Comparison of ENCODE assay signal across 9 cellular contexts in genomic region chr6:170529839-170530520, GRCh38. TPM values are rescaled to one million over a fixed set of nuclear protein-coding genes. Genes with fewer than 3 reads are reported as not detected.
DNase-seq lines count a peak whose midpoint lies in the region; ATAC-seq, FAIRE-seq and TF ChIP-seq lines count a peak whose summit lies in the region.
"Had no signal": no experiment of that assay in that cellular context is flagged by ENCODE, and none has a peak within 500 bp of the region (broad histone marks: within the 10 kb centered on the region; RNA-seq: fewer than 3 reads in every experiment).

No MANE protein-coding gene starts in this region.

- no peak overlapping the region for H3K14ac ChIP-seq in H1 (ENCODE audit: insufficient read length)

- no peak overlapping the region for H2BK12ac ChIP-seq in H1 (ENCODE audit: low read depth, low read length)

- FAIRE-seq in H1 (lab: Jason Lieb, UNC) = peak; percentile 81

- H3K4me2 ChIP-seq in H1 (ENCODE audit: insufficient read depth in 1 of 2, low read depth in 2 of 2, low read length in 2 of 2) = no peak overlapping the region

- CTCF ChIA-PET in activated CD8-positive, alpha-beta T cell treated with anti-CD3 and anti-CD28 coated beads for 36 hours (lab: Charles Lee) = interaction anchor here (0.8 to 5.2 kb wide), 30 partner anchors 10 to 1635 kb away, joined by 3 to 47 read pairs (median 4); partner anchors contain the start of genes PSMB1 and TBP
- CTCF ChIA-PET in H1 (lab: Charles Lee; ENCODE audit: partially characterized antibody) = interaction anchor here (0.6 to 2.9 kb wide), 32 partner anchors 9 to 740 kb away, joined by 3 to 12 read pairs (median 4); no protein-coding TSS in a partner anchor

- H3K18ac ChIP-seq in H1 (ENCODE audit: extremely low read depth, low read length) = no peak overlapping the region

- H3K23ac ChIP-seq in H1 (ENCODE audit: insufficient read length) = no peak overlapping the region

- no peak overlapping the region for H2BK15ac ChIP-seq in H1 (ENCODE audit: low read length)

- peaks cover 11% of the 10 kb centered on the region for H3K36me3 Mint-ChIP-seq in activated CD8-positive, alpha-beta T cell treated with anti-CD3 and anti-CD28 coated beads for 36 hours (ENCODE audit: low read depth)

- no peak overlapping the region for H2AFZ ChIP-seq in H1 (ENCODE audit: low read length)

- H4K8ac ChIP-seq in H1 (ENCODE audit: extremely low read depth, insufficient read depth, low read length) = no peak overlapping the region

- no peak overlapping the region for H2AK5ac ChIP-seq in H1 (ENCODE audit: low read depth, low read length)

- TF ChIP-seq CTCF in BE2C (IDR thresholded peaks at IDR 0.05; ENCODE audit: low read depth, low read length) (peak; percentile 97), H1 (IDR thresholded peaks at IDR 0.05; ENCODE audit: control extremely low read depth in 1 of 3, insufficient read depth in 1 of 3, low read depth in 1 of 3, low read length in 3 of 3) (peak; percentile 76 to 93 (median 83))
- peak; percentile 83 for TF ChIP-seq CTCF in activated CD8-positive, alpha-beta T cell treated with anti-CD3 and anti-CD28 coated beads for 36 hours (IDR thresholded peaks at IDR 0.05)

- 69% methylated on average over 7 of the region's 7 CpGs; no CpG with 5 or more reads in 1 of the 2 experiments for WGBS in H1 (ENCODE audit: extremely low coverage in 1 of 2, insufficient coverage in 1 of 2, insufficient read length in 1 of 2, insufficient replicate concordance in 2 of 2, low coverage in 1 of 2, low lambda C conversion rate in 2 of 2, missing lambda C conversion rate in 1 of 2), 2 experiments

- DNase-seq in BE2C = peak; percentile 73
- peak; percentile 89 for DNase-seq in NCI-H774 (lab: John Stamatoyannopoulos, UW)
- DNase-seq in activated CD8-positive, alpha-beta T cell treated with anti-CD3 and anti-CD28 coated beads for 36 hours = peak; percentile 83
- DNase-seq in H1 (ENCODE audit: low read depth in 1 of 2, low spot score in 2 of 2) = peak in 1 of 2 experiments; percentile 82
- DNase-seq in midbrain (lab: John Stamatoyannopoulos, UW) = peak; percentile 80
- peak; percentile 35 to 39 for DNase-seq in stimulated activated CD8-positive, alpha-beta memory T cell treated with anti-CD3 and anti-CD28 coated beads, Interleukin-7, amount 100 ng/mL, for 4 hours (ENCODE audit: low read depth in 2 of 2)

- H3K27ac Mint-ChIP-seq in activated CD8-positive, alpha-beta T cell treated with anti-CD3 and anti-CD28 coated beads for 36 hours = no peak overlapping the region
- H3K27ac Mint-ChIP-seq: IgD-negative memory B cell had no signal

- no peak overlapping the region for H3K27ac ChIP-seq in H1 (ENCODE audit: low read depth, low read length)

- TF ChIP-seq RAD21 in H1 (IDR thresholded peaks at IDR 0.05 in 1 of 2, conservative IDR thresholded peaks at IDR 0.05 in 1 of 2; ENCODE audit: low read depth in 2 of 2, low read length in 2 of 2) = peak; percentile 95 to 96

- H3K36me3 ChIP-seq in BE2C (peaks cover 21% of the 10 kb centered on the region), H1 (ENCODE audit: control insufficient read depth in 2 of 4, insufficient read depth in 4 of 4, low read length in 3 of 4) (peaks cover under 1 to 20% (median 14%) of the 10 kb centered on the region in 4 experiments; a peak in 7 of 8 replicates)

- no peak for TF ChIP-seq EP300 in H1 (IDR thresholded peaks at IDR 0.05; ENCODE audit: borderline replicate concordance in 1 of 2, low read depth in 2 of 2, low read length in 2 of 2)

- no peak overlapping the region for H2BK5ac ChIP-seq in H1 (ENCODE audit: low read depth, low read length)

- H3K4me3 Mint-ChIP-seq in activated CD8-positive, alpha-beta T cell treated with anti-CD3 and anti-CD28 coated beads for 36 hours = no peak overlapping the region

- H3K79me1 ChIP-seq in H1 (ENCODE audit: low read depth, low read length) = no peaks in the 10 kb centered on the region

- H3K27me3 Mint-ChIP-seq in activated CD8-positive, alpha-beta T cell treated with anti-CD3 and anti-CD28 coated beads for 36 hours = no peaks in the 10 kb centered on the region
- H3K27me3 Mint-ChIP-seq: IgD-negative memory B cell had no signal

- no peak overlapping the region for H2BK120ac ChIP-seq in H1 (replicated peaks; ENCODE audit: low read depth, low read length)

- H3K4me1 ChIP-seq in BE2C (peaks cover 4% of the 10 kb centered on the region), H1 (replicated peaks in 1 of 4; ENCODE audit: control insufficient read depth in 3 of 4, insufficient read depth in 4 of 4, low read length in 3 of 4) (no peaks in the 10 kb centered on the region)

- no peak overlapping the region for H2BK20ac ChIP-seq in H1 (ENCODE audit: low read length)

- peaks cover 0 to 2% of the 10 kb centered on the region in 2 experiments for H4K20me1 ChIP-seq in H1 (replicated peaks in 1 of 2; ENCODE audit: control insufficient read depth in 1 of 2, insufficient read depth in 2 of 2, low read length in 2 of 2)

- H3K9me3 Mint-ChIP-seq in activated CD8-positive, alpha-beta T cell treated with anti-CD3 and anti-CD28 coated beads for 36 hours = no peaks in the 10 kb centered on the region
- H3K9me3 Mint-ChIP-seq: IgD-negative memory B cell had no signal

- peak; percentile 67 for ATAC-seq in GM19035 (IDR thresholded peaks at IDR 0.05; ENCODE audit: unreplicated experiment)
- peak; percentile 84 for ATAC-seq in HG03460 (IDR thresholded peaks at IDR 0.05; ENCODE audit: unreplicated experiment)
- peak; percentile 77 for ATAC-seq in activated CD8-positive, alpha-beta T cell treated with anti-CD3 and anti-CD28 coated beads for 36 hours

- H3K4ac ChIP-seq in H1 (replicated peaks; ENCODE audit: insufficient read length, low read depth, low read length) = no peak overlapping the region

- no peak for TF ChIP-seq POLR2A in H1 (IDR thresholded peaks at IDR 0.05; ENCODE audit: control extremely low read depth in 1 of 2, low read depth in 2 of 2, low read length in 2 of 2)

- H3K4me3 ChIP-seq in BE2C (ENCODE audit: low read depth, low read length) (no peak overlapping the region), H1 (ENCODE audit: extremely low read depth in 1 of 4, insufficient read depth in 2 of 4, low read depth in 3 of 4, low read length in 4 of 4) (no peak overlapping the region)

- H4K5ac ChIP-seq in H1 (ENCODE audit: insufficient read length, low read depth, low read length) = no peak overlapping the region

- no peaks in the 10 kb centered on the region; the same call in 1 of the 2 replicates for H3K9me3 ChIP-seq in BE2C
- H3K9me3 ChIP-seq in H1 (ENCODE audit: insufficient read depth in 2 of 2, low read depth in 1 of 2, low read length in 1 of 2) = no peaks in the 10 kb centered on the region

- no peak overlapping the region for H4K91ac ChIP-seq in H1 (replicated peaks; ENCODE audit: insufficient read length, low read length)

- H3K9ac ChIP-seq in H1 (replicated peaks in 1 of 4; ENCODE audit: extremely low read depth in 1 of 4, low read depth in 3 of 4, low read length in 3 of 4) = no peak overlapping the region

- no peaks in the 10 kb centered on the region for H3K79me2 ChIP-seq in H1 (ENCODE audit: control insufficient read depth in 1 of 2, insufficient read depth in 2 of 2, low read length in 2 of 2)

- POLR2A ChIA-PET in activated CD8-positive, alpha-beta T cell treated with anti-CD3 and anti-CD28 coated beads for 36 hours (lab: Charles Lee) = no interaction called here
- POLR2A ChIA-PET in H1 (lab: Charles Lee; ENCODE audit: partially characterized antibody) = interaction anchor here (1.0 to 1.3 kb wide), 2 partner anchors 11 to 15 kb away, joined by 4 read pairs; no protein-coding TSS in a partner anchor

- H3K56ac ChIP-seq in H1 (replicated peaks; ENCODE audit: insufficient read length, low read depth, low read length) = no peak overlapping the region

- H3K4me1 Mint-ChIP-seq in activated CD8-positive, alpha-beta T cell treated with anti-CD3 and anti-CD28 coated beads for 36 hours (ENCODE audit: low read depth) = peaks cover 7% of the 10 kb centered on the region
- H3K4me1 Mint-ChIP-seq: IgD-negative memory B cell had no signal

- H3K27me3 ChIP-seq in BE2C = 0 out of 2 replicates have a peak, but pooled peaks cover 2% of the 10 kb centered on the region
- no peaks in the 10 kb centered on the region for H3K27me3 ChIP-seq in H1 (replicated peaks in 1 of 4; ENCODE audit: control insufficient read depth in 3 of 4, extremely low read depth in 1 of 4, insufficient read depth in 3 of 4, low read length in 3 of 4)

- no peaks in the 10 kb centered on the region for H3K23me2 ChIP-seq in H1 (ENCODE audit: low read depth, low read length)

- intact Hi-C loops in activated CD8-positive, alpha-beta T cell treated with anti-CD3 and anti-CD28 coated beads for 36 hours (cut with micrococcal nuclease) = loop anchor here (10.0 kb wide), 2 partner anchors 695 to 1635 kb away; no protein-coding TSS in a partner anchor

RNA-seq across cellular contexts. Expression of gene PSMB1, which starts 23.1 kb away (rescaled TPM):
- 510 TPM for polyA plus RNA-seq in BE2C (2012; ENCODE audit: insufficient read depth, insufficient read length, low read depth)
- 100 to 1,000 TPM; 236 to 247 TPM for total RNA-seq in activated CD8-positive, alpha-beta T cell treated with anti-CD3 and anti-CD28 coated beads for 36 hours
- total RNA-seq in H1 (2021; fragmentation: NEBNext Ultra II Directional; extraction: Animal tissue kit (Norgen Biotek cat#: 25700)) = 232 and 237 TPM in 2 replicates
- 441 and 609 TPM in 2 replicates for polyA plus RNA-seq in H1 (2011; rRNA removed)
- polyA plus RNA-seq in H1 (2011; cell fraction: cytosol; rRNA removed) = 515 TPM
- 254 TPM for polyA plus RNA-seq in H1 (2011; cell fraction: nucleus; rRNA removed)
- polyA plus RNA-seq in H1 (2012, experiment 1 of 2) = 340 to 444 TPM (median 382 TPM) in 4 replicates
- polyA plus RNA-seq in H1 (2012, experiment 2 of 2) = 140 TPM
- polyA plus RNA-seq in H1 (2013, experiment 1 of 2) = 282 TPM
- 275 TPM for polyA plus RNA-seq in H1 (2013, experiment 2 of 2)
- 282 and 298 TPM in 2 replicates for polyA minus RNA-seq in H1 (2011; rRNA and poly(A)+ RNA removed)
- 151 TPM for polyA minus RNA-seq in H1 (2011; cell fraction: cytosol; rRNA and poly(A)+ RNA removed)
- 54.8 TPM for polyA minus RNA-seq in H1 (2011; cell fraction: nucleus; rRNA and poly(A)+ RNA removed)

RNA-seq across cellular contexts. Expression of gene TBP, which starts 24.2 kb away (rescaled TPM):
- 35.9 TPM for polyA plus RNA-seq in BE2C (2012; ENCODE audit: insufficient read depth, insufficient read length, low read depth)
- total RNA-seq in activated CD8-positive, alpha-beta T cell treated with anti-CD3 and anti-CD28 coated beads for 36 hours = 10 to 100 TPM; 21.0 to 22.1 TPM
- 17.9 and 20.9 TPM in 2 replicates for total RNA-seq in H1 (2021; fragmentation: NEBNext Ultra II Directional; extraction: Animal tissue kit (Norgen Biotek cat#: 25700))
- polyA plus RNA-seq in H1 (2011; rRNA removed) = 17.2 and 21.4 TPM in 2 replicates
- 23.1 TPM for polyA plus RNA-seq in H1 (2011; cell fraction: cytosol; rRNA removed)
- polyA plus RNA-seq in H1 (2011; cell fraction: nucleus; rRNA removed) = 19.8 TPM
- 18.6 to 24.2 TPM (median 20.5 TPM) in 4 replicates for polyA plus RNA-seq in H1 (2012, experiment 1 of 2)
- polyA plus RNA-seq in H1 (2012, experiment 2 of 2) = 6.2 TPM
- polyA plus RNA-seq in H1 (2013, experiment 1 of 2) = 23.2 TPM
- polyA plus RNA-seq in H1 (2013, experiment 2 of 2) = 22.6 TPM
- 16.0 and 19.4 TPM in 2 replicates for polyA minus RNA-seq in H1 (2011; rRNA and poly(A)+ RNA removed)
- 8.8 TPM for polyA minus RNA-seq in H1 (2011; cell fraction: cytosol; rRNA and poly(A)+ RNA removed)
- 18.7 TPM for polyA minus RNA-seq in H1 (2011; cell fraction: nucleus; rRNA and poly(A)+ RNA removed)

RNA-seq across cellular contexts. Expression of gene PDCD2, which starts 54.5 kb away (rescaled TPM):
- polyA plus RNA-seq in BE2C (2012; ENCODE audit: insufficient read depth, insufficient read length, low read depth) = 79.0 TPM
- 100 to 1,000 TPM; 132 to 140 TPM for total RNA-seq in activated CD8-positive, alpha-beta T cell treated with anti-CD3 and anti-CD28 coated beads for 36 hours
- 104 and 116 TPM in 2 replicates for total RNA-seq in H1 (2021; fragmentation: NEBNext Ultra II Directional; extraction: Animal tissue kit (Norgen Biotek cat#: 25700))
- polyA plus RNA-seq in H1 (2011; rRNA removed) = 58.7 and 74.1 TPM in 2 replicates
- 92.0 TPM for polyA plus RNA-seq in H1 (2011; cell fraction: cytosol; rRNA removed)
- polyA plus RNA-seq in H1 (2011; cell fraction: nucleus; rRNA removed) = 60.0 TPM
- polyA plus RNA-seq in H1 (2012, experiment 1 of 2) = 66.7 to 94.7 TPM (median 77.8 TPM) in 4 replicates
- polyA plus RNA-seq in H1 (2012, experiment 2 of 2) = 95.3 TPM
- 72.4 TPM for polyA plus RNA-seq in H1 (2013, experiment 1 of 2)
- 75.8 TPM for polyA plus RNA-seq in H1 (2013, experiment 2 of 2)
- polyA minus RNA-seq in H1 (2011; rRNA and poly(A)+ RNA removed) = 49.4 and 49.8 TPM in 2 replicates
- polyA minus RNA-seq in H1 (2011; cell fraction: cytosol; rRNA and poly(A)+ RNA removed) = 35.5 TPM
- 32.7 TPM for polyA minus RNA-seq in H1 (2011; cell fraction: nucleus; rRNA and poly(A)+ RNA removed)
